ENCODE assay signal across 16 cellular contexts in genomic region chr4:138398297-138398696, GRCh38.
A peak's percentile ranks its signal among the peaks of the same experiment; 100 is the strongest.
DNase-seq lines count a peak whose midpoint lies in the region; ATAC-seq and TF ChIP-seq lines count a peak whose summit lies in the region.
"Had no signal": no experiment of that assay in that cellular context is flagged by ENCODE, and none has a peak within 500 bp of the region (broad histone marks: within the 10 kb centered on the region; RNA-seq: fewer than 3 reads in every experiment).

No MANE protein-coding gene starts in this region.

- H3K4me1 Mint-ChIP-seq in endodermal cell (peaks cover 30% of the 10 kb centered on the region), nephron (peaks cover 32% of the 10 kb centered on the region)
- H3K4me1 Mint-ChIP-seq in activated CD4-positive, alpha-beta T cell treated with anti-CD3 and anti-CD28 coated beads for 36 hours: no peaks in the 10 kb centered on the region
- H3K4me1 Mint-ChIP-seq: T-cell had no signal

- H3K27me3 ChIP-seq in HL-60 (ENCODE audit: insufficient read depth, poor library complexity, severe bottlenecking) (no peaks in the 10 kb centered on the region), endodermal cell (ENCODE audit: control insufficient read depth, insufficient read depth, low read length, poor library complexity, severe bottlenecking) (no peaks in the 10 kb centered on the region), ascending aorta (no peaks in the 10 kb centered on the region)

- DNase-seq in HL-60 (ENCODE audit: low read depth in 1 of 2, low spot score in 1 of 2): no peak
- peak; percentile 13 for DNase-seq in NCI-H2196 (lab: John Stamatoyannopoulos, UW; ENCODE audit: unreplicated experiment)
- DNase-seq in endodermal cell: peak; percentile 83
- no peak for DNase-seq in SHP77 (lab: John Stamatoyannopoulos, UW)
- DNase-seq in ascending aorta (ENCODE audit: low spot score in 2 of 2): no peak
- DNase-seq in activated CD4-positive, alpha-beta T cell treated with anti-CD3 and anti-CD28 coated beads for 36 hours: no peak
- DNase-seq: activated CD4-positive, alpha-beta T cell treated with anti-CD3 and anti-CD28 coated beads, Interleukin-2, amount 50 U/mL, for 4 hours; activated naive CD4-positive, alpha-beta T cell; Kasumi-1; OCI-M1; stimulated activated CD8-positive, alpha-beta memory T cell treated with anti-CD3 and anti-CD28 coated beads, Interleukin-4, amount 100 ng/mL, for 48 hours; T-cell had no signal

- no peak overlapping the region for H3K4me3 Mint-ChIP-seq in endodermal cell
- no peak overlapping the region for H3K4me3 Mint-ChIP-seq in nephron
- no peak overlapping the region for H3K4me3 Mint-ChIP-seq in activated CD4-positive, alpha-beta T cell treated with anti-CD3 and anti-CD28 coated beads for 36 hours
- H3K4me3 Mint-ChIP-seq: CD14-positive monocyte, T-cell had no signal

- H3K27ac ChIP-seq in HL-60 (replicated peaks) (0 out of 2 replicates have a peak overlapping the region, but pooled peaks have one; percentile 10), endodermal cell (ENCODE audit: low read depth, low read length) (no peak overlapping the region), ascending aorta (no peak overlapping the region)
- H3K27ac ChIP-seq: skin epidermis had no signal

- peak overlapping the region; percentile 81 for H3K27ac Mint-ChIP-seq in endodermal cell
- H3K27ac Mint-ChIP-seq in nephron: peak overlapping the region in 2 of 3 experiments; percentile 16 to 24
- H3K27ac Mint-ChIP-seq in activated CD4-positive, alpha-beta T cell treated with anti-CD3 and anti-CD28 coated beads for 36 hours: no peak overlapping the region
- H3K27ac Mint-ChIP-seq: T-cell had no signal

- H3K36me3 ChIP-seq in endodermal cell (ENCODE audit: control insufficient read depth, insufficient read depth, low read length): no peaks in the 10 kb centered on the region
- H3K36me3 ChIP-seq in ascending aorta: no peaks in the 10 kb centered on the region

- TF ChIP-seq CTCF in HL-60 (IDR thresholded peaks at IDR 0.05; ENCODE audit: insufficient read depth, low read length): no peak
- no peak for TF ChIP-seq CTCF in endodermal cell (conservative IDR thresholded peaks at IDR 0.05)
- no peak for TF ChIP-seq CTCF in nephron (IDR thresholded peaks at IDR 0.05; ENCODE audit: unreplicated experiment in 3 of 3)
- TF ChIP-seq CTCF in ascending aorta (IDR thresholded peaks at IDR 0.05): no peak

- H3K9me3 ChIP-seq in endodermal cell (ENCODE audit: control insufficient read depth, low read length) (no peaks in the 10 kb centered on the region), ascending aorta (no peaks in the 10 kb centered on the region)

- WGBS in endodermal cell (ENCODE audit: insufficient coverage in 1 of 2, insufficient read length in 1 of 2), 2 experiments: 40 to 48% methylated on average over 1 of the region's 1 CpG

- no peaks in the 10 kb centered on the region for H3K27me3 Mint-ChIP-seq in endodermal cell (ENCODE audit: insufficient read depth)
- no peaks in the 10 kb centered on the region for H3K27me3 Mint-ChIP-seq in nephron (ENCODE audit: low read depth)
- no peaks in the 10 kb centered on the region for H3K27me3 Mint-ChIP-seq in activated CD4-positive, alpha-beta T cell treated with anti-CD3 and anti-CD28 coated beads for 36 hours
- H3K27me3 Mint-ChIP-seq: T-cell had no signal

- POLR2A ChIA-PET in activated CD4-positive, alpha-beta T cell treated with anti-CD3 and anti-CD28 coated beads for 36 hours (lab: Charles Lee): no interaction called here

- ATAC-seq in GM18858 (IDR thresholded peaks at IDR 0.05; ENCODE audit: unreplicated experiment): no peak
- ATAC-seq in activated CD4-positive, alpha-beta T cell treated with anti-CD3 and anti-CD28 coated beads for 36 hours: no peak
- ATAC-seq: T-cell had no signal

- H3K4me3 ChIP-seq in HL-60 (replicated peaks; ENCODE audit: insufficient read depth, low read length) (no peak overlapping the region), endodermal cell (ENCODE audit: low read length) (peak overlapping the region; percentile 66), ascending aorta (no peak overlapping the region)
- H3K4me3 ChIP-seq: skin epidermis had no signal

- CTCF ChIA-PET in activated CD4-positive, alpha-beta T cell treated with anti-CD3 and anti-CD28 coated beads for 36 hours (lab: Charles Lee): no interaction called here

- H3K36me3 Mint-ChIP-seq in endodermal cell (ENCODE audit: low read depth) (peaks cover 3% of the 10 kb centered on the region), nephron (ENCODE audit: low read depth) (no peaks in the 10 kb centered on the region)
- H3K36me3 Mint-ChIP-seq in activated CD4-positive, alpha-beta T cell treated with anti-CD3 and anti-CD28 coated beads for 36 hours (ENCODE audit: low read depth): no peaks in the 10 kb centered on the region
- H3K36me3 Mint-ChIP-seq: CD14-positive monocyte, T-cell had no signal

- H3K4me1 ChIP-seq in endodermal cell (ENCODE audit: control insufficient read depth, insufficient read depth, low read length) (peaks cover 15% of the 10 kb centered on the region), ascending aorta (peaks cover 0 to 12% of the 10 kb centered on the region in 2 donors)

- no peak overlapping the region for H3K9ac ChIP-seq in endodermal cell (ENCODE audit: extremely low read depth, low read length, poor library complexity, severe bottlenecking)

- intact Hi-C loops in ascending aorta (cut with DNase I): no loop called here
- intact Hi-C loops in activated CD4-positive, alpha-beta T cell treated with anti-CD3 and anti-CD28 coated beads for 36 hours (cut with DNase I, micrococcal nuclease): no loop called here

- H3K9me3 Mint-ChIP-seq in endodermal cell (peaks cover 5% of the 10 kb centered on the region), nephron (no peaks in the 10 kb centered on the region)
- no peaks in the 10 kb centered on the region for H3K9me3 Mint-ChIP-seq in activated CD4-positive, alpha-beta T cell treated with anti-CD3 and anti-CD28 coated beads for 36 hours (ENCODE audit: low read depth)
- H3K9me3 Mint-ChIP-seq: T-cell had no signal

Comparison
In these comparisons a context has a peak if more than half of its experiments do, and no peak if none do; other contexts are left out.
1. DNase-seq: peak in NCI-H2196 (single experiment) and endodermal cell (single experiment); none in HL-60 (0 of 2), SHP77 (0 of 2), ascending aorta (0 of 2) and activated CD4-positive, alpha-beta T cell treated with anti-CD3 and anti-CD28 coated beads for 36 hours (single experiment).